8 cellular contexts compared by ENCODE assay signal in genomic region chr20:45407067-45407745, GRCh38. TPM values are rescaled to one million over a fixed set of nuclear protein-coding genes. Genes with fewer than 3 reads are reported as not detected.
DNase-seq lines count a peak whose midpoint lies in the region; ATAC-seq and TF ChIP-seq lines count a peak whose summit lies in the region.

No MANE protein-coding gene starts in this region.

- peak overlapping the region; percentile 70 for H3K27ac Mint-ChIP-seq in activated naive CD4-positive, alpha-beta T cell treated with anti-CD3 and anti-CD28 coated beads for 36 hours
- peak overlapping the region; percentile 77 for H3K27ac Mint-ChIP-seq in activated T-helper 1 cell treated with anti-CD3 and anti-CD28 coated beads, Interleukin-12 subunit alpha, Interleukin-12 subunit beta, Interleukin-2, Interleukin-4 antibody, amounts not matched to agents 30 ng/mL and 10 ng/mL and 1 ng/mL, durations not matched to agents 14 hours and 24 hours and 36 hours
- no peak overlapping the region for H3K27ac Mint-ChIP-seq in nephron progenitor cell

- intact Hi-C loops in activated naive CD4-positive, alpha-beta T cell treated with anti-CD3 and anti-CD28 coated beads for 36 hours (cut with micrococcal nuclease) = loop anchor here (1.0 kb wide), 1 partner anchor 8 kb away; no protein-coding TSS in a partner anchor
- intact Hi-C loops in activated T-helper 1 cell treated with anti-CD3 and anti-CD28 coated beads, Interleukin-12 subunit alpha, Interleukin-12 subunit beta, Interleukin-2, Interleukin-4 antibody, amounts not matched to agents 30 ng/mL and 10 ng/mL and 1 ng/mL, durations not matched to agents 14 hours and 24 hours and 36 hours (cut with micrococcal nuclease) = loop anchor here (1.0 to 2.0 kb wide), 3 partner anchors 9 to 44 kb away; partner anchors contain the start of genes PIGT and SYS1

- peaks cover 0 to 37% of the 10 kb centered on the region in 2 donors for H3K36me3 ChIP-seq in gastroesophageal sphincter

- H3K4me3 ChIP-seq in gastroesophageal sphincter = peak overlapping the region; percentile 67 to 96

- DNase-seq in activated naive CD4-positive, alpha-beta T cell treated with anti-CD3 and anti-CD28 coated beads for 36 hours = peak; percentile 24
- DNase-seq in activated naive CD4-positive, alpha-beta T cell (lab: John Stamatoyannopoulos, UW) = no peak
- DNase-seq in activated T-helper 1 cell treated with anti-CD3 and anti-CD28 coated beads, Interleukin-12 subunit alpha, Interleukin-12 subunit beta, Interleukin-2, Interleukin-4 antibody, amounts not matched to agents 30 ng/mL and 10 ng/mL and 1 ng/mL, durations not matched to agents 14 hours and 24 hours and 36 hours (ENCODE audit: low spot score) = no peak
- peak; percentile 48 for DNase-seq in nephron progenitor cell
- DNase-seq in cortex of kidney (lab: John Stamatoyannopoulos, UW) = no peak
- DNase-seq in UCSD-AML1 (lab: John Stamatoyannopoulos, UW; ENCODE audit: unreplicated experiment) = no peak

- H3K4me1 Mint-ChIP-seq in activated naive CD4-positive, alpha-beta T cell treated with anti-CD3 and anti-CD28 coated beads for 36 hours (ENCODE audit: low read depth) = peaks cover 22% of the 10 kb centered on the region
- H3K4me1 Mint-ChIP-seq in activated T-helper 1 cell treated with anti-CD3 and anti-CD28 coated beads, Interleukin-12 subunit alpha, Interleukin-12 subunit beta, Interleukin-2, Interleukin-4 antibody, amounts not matched to agents 30 ng/mL and 10 ng/mL and 1 ng/mL, durations not matched to agents 14 hours and 24 hours and 36 hours (ENCODE audit: low read depth) = peaks cover 21% of the 10 kb centered on the region
- H3K4me1 Mint-ChIP-seq in nephron progenitor cell = peaks cover 42% of the 10 kb centered on the region

- H3K9me3 ChIP-seq in gastroesophageal sphincter = no peaks in the 10 kb centered on the region

- H3K36me3 Mint-ChIP-seq in activated naive CD4-positive, alpha-beta T cell treated with anti-CD3 and anti-CD28 coated beads for 36 hours (ENCODE audit: low read depth) = peaks cover 17% of the 10 kb centered on the region
- peaks cover 5% of the 10 kb centered on the region for H3K36me3 Mint-ChIP-seq in activated T-helper 1 cell treated with anti-CD3 and anti-CD28 coated beads, Interleukin-12 subunit alpha, Interleukin-12 subunit beta, Interleukin-2, Interleukin-4 antibody, amounts not matched to agents 30 ng/mL and 10 ng/mL and 1 ng/mL, durations not matched to agents 14 hours and 24 hours and 36 hours (ENCODE audit: low read depth)
- H3K36me3 Mint-ChIP-seq in nephron progenitor cell (ENCODE audit: low read depth) = peaks cover 22% of the 10 kb centered on the region

- H3K4me1 ChIP-seq in gastroesophageal sphincter = peaks cover 0 to 48% (median 8%) of the 10 kb centered on the region in 3 donors

- H3K27me3 ChIP-seq in gastroesophageal sphincter = no peaks in the 10 kb centered on the region

- ATAC-seq in gastroesophageal sphincter (peak; percentile 72), GM19023 (IDR thresholded peaks at IDR 0.05; ENCODE audit: unreplicated experiment) (no peak)

- no peak for TF ChIP-seq EP300 in gastroesophageal sphincter (IDR thresholded peaks at IDR 0.05)

- no peaks in the 10 kb centered on the region for H3K9me3 Mint-ChIP-seq in activated naive CD4-positive, alpha-beta T cell treated with anti-CD3 and anti-CD28 coated beads for 36 hours
- H3K9me3 Mint-ChIP-seq in activated T-helper 1 cell treated with anti-CD3 and anti-CD28 coated beads, Interleukin-12 subunit alpha, Interleukin-12 subunit beta, Interleukin-2, Interleukin-4 antibody, amounts not matched to agents 30 ng/mL and 10 ng/mL and 1 ng/mL, durations not matched to agents 14 hours and 24 hours and 36 hours = peaks cover 4% of the 10 kb centered on the region
- H3K9me3 Mint-ChIP-seq in nephron progenitor cell = peaks cover 14% of the 10 kb centered on the region

- peak overlapping the region; percentile 95 to 99 (median 98) for H3K27ac ChIP-seq in gastroesophageal sphincter

- peak; percentile 76 for TF ChIP-seq POLR2A in gastroesophageal sphincter (IDR thresholded peaks at IDR 0.05)

- TF ChIP-seq CTCF in gastroesophageal sphincter (IDR thresholded peaks at IDR 0.05) (no peak), nephron progenitor cell (IDR thresholded peaks at IDR 0.05) (no peak)

- WGBS in gastroesophageal sphincter (ENCODE audit: low coverage in 1 of 2), 2 donors = 5 to 44% methylated on average over 1 to 4 of the region's 30 CpGs

- H3K27me3 Mint-ChIP-seq in activated naive CD4-positive, alpha-beta T cell treated with anti-CD3 and anti-CD28 coated beads for 36 hours (ENCODE audit: low read depth) = peaks cover 5% of the 10 kb centered on the region
- H3K27me3 Mint-ChIP-seq in activated T-helper 1 cell treated with anti-CD3 and anti-CD28 coated beads, Interleukin-12 subunit alpha, Interleukin-12 subunit beta, Interleukin-2, Interleukin-4 antibody, amounts not matched to agents 30 ng/mL and 10 ng/mL and 1 ng/mL, durations not matched to agents 14 hours and 24 hours and 36 hours (ENCODE audit: insufficient read depth) = peaks cover 13% of the 10 kb centered on the region
- peaks cover 60% of the 10 kb centered on the region for H3K27me3 Mint-ChIP-seq in nephron progenitor cell (ENCODE audit: low read depth, poor library complexity)

- peak overlapping the region; percentile 83 for H3K4me3 Mint-ChIP-seq in activated naive CD4-positive, alpha-beta T cell treated with anti-CD3 and anti-CD28 coated beads for 36 hours
- peak overlapping the region; percentile 80 for H3K4me3 Mint-ChIP-seq in activated T-helper 1 cell treated with anti-CD3 and anti-CD28 coated beads, Interleukin-12 subunit alpha, Interleukin-12 subunit beta, Interleukin-2, Interleukin-4 antibody, amounts not matched to agents 30 ng/mL and 10 ng/mL and 1 ng/mL, durations not matched to agents 14 hours and 24 hours and 36 hours
- peak overlapping the region; percentile 81 for H3K4me3 Mint-ChIP-seq in nephron progenitor cell

- CTCF ChIA-PET in activated naive CD4-positive, alpha-beta T cell treated with anti-CD3 and anti-CD28 coated beads for 36 hours (lab: Charles Lee) = interaction anchor here (0.5 to 2.0 kb wide), 8 partner anchors 20 to 458 kb away, joined by 3 to 9 read pairs (median 4); partner anchors contain the start of gene SYS1

RNA-seq across cellular contexts. Expression of gene DBNDD2, which starts 0.9 kb away (rescaled TPM):
- total RNA-seq in activated naive CD4-positive, alpha-beta T cell treated with anti-CD3 and anti-CD28 coated beads for 36 hours = 10 to 100 TPM; 55.3 to 56.7 TPM
- total RNA-seq in activated T-helper 1 cell treated with anti-CD3 and anti-CD28 coated beads, Interleukin-12 subunit alpha, Interleukin-12 subunit beta, Interleukin-2, Interleukin-4 antibody, amounts not matched to agents 30 ng/mL and 10 ng/mL and 1 ng/mL, durations not matched to agents 14 hours and 24 hours and 36 hours = 21.7 and 24.6 TPM in 2 replicates
- total RNA-seq in gastroesophageal sphincter = 100 to 1,000 TPM in 2 of 4 donors, 10 to 100 TPM in 2; 84.9 to 132 (median 106) TPM

RNA-seq across cellular contexts. Expression of gene PIGT, which starts 8.7 kb away (rescaled TPM):
- total RNA-seq in activated naive CD4-positive, alpha-beta T cell treated with anti-CD3 and anti-CD28 coated beads for 36 hours = 10 to 100 TPM; 37.7 to 43.8 TPM
- 89.8 and 90.6 TPM in 2 replicates for total RNA-seq in activated T-helper 1 cell treated with anti-CD3 and anti-CD28 coated beads, Interleukin-12 subunit alpha, Interleukin-12 subunit beta, Interleukin-2, Interleukin-4 antibody, amounts not matched to agents 30 ng/mL and 10 ng/mL and 1 ng/mL, durations not matched to agents 14 hours and 24 hours and 36 hours
- 10 to 100 TPM; 59.8 to 87.3 (median 67.6) TPM for total RNA-seq in gastroesophageal sphincter

RNA-seq across cellular contexts. Expression of gene TP53TG5, which starts 29.1 kb away (rescaled TPM):
- total RNA-seq in activated naive CD4-positive, alpha-beta T cell treated with anti-CD3 and anti-CD28 coated beads for 36 hours = 1 to 10 TPM in 1 of 2 experiments, under 1 TPM in 1; 0.59 to 1.0 TPM
- 0.07 and 0.08 TPM in 2 replicates for total RNA-seq in activated T-helper 1 cell treated with anti-CD3 and anti-CD28 coated beads, Interleukin-12 subunit alpha, Interleukin-12 subunit beta, Interleukin-2, Interleukin-4 antibody, amounts not matched to agents 30 ng/mL and 10 ng/mL and 1 ng/mL, durations not matched to agents 14 hours and 24 hours and 36 hours
- total RNA-seq in gastroesophageal sphincter = not detected

RNA-seq across cellular contexts. Expression of gene SYS1, which starts 44.2 kb away (rescaled TPM):
- total RNA-seq in activated naive CD4-positive, alpha-beta T cell treated with anti-CD3 and anti-CD28 coated beads for 36 hours = 10 to 100 TPM; 24.0 to 26.0 TPM
- total RNA-seq in activated T-helper 1 cell treated with anti-CD3 and anti-CD28 coated beads, Interleukin-12 subunit alpha, Interleukin-12 subunit beta, Interleukin-2, Interleukin-4 antibody, amounts not matched to agents 30 ng/mL and 10 ng/mL and 1 ng/mL, durations not matched to agents 14 hours and 24 hours and 36 hours = 25.6 and 26.4 TPM in 2 replicates
- total RNA-seq in gastroesophageal sphincter = 10 to 100 TPM; 29.3 to 55.3 (median 34.7) TPM

RNA-seq across cellular contexts. Expression of gene SDC4, which starts 59.0 kb away (rescaled TPM):
- 10 to 100 TPM; 28.4 to 31.4 TPM for total RNA-seq in activated naive CD4-positive, alpha-beta T cell treated with anti-CD3 and anti-CD28 coated beads for 36 hours
- 220 and 222 TPM in 2 replicates for total RNA-seq in activated T-helper 1 cell treated with anti-CD3 and anti-CD28 coated beads, Interleukin-12 subunit alpha, Interleukin-12 subunit beta, Interleukin-2, Interleukin-4 antibody, amounts not matched to agents 30 ng/mL and 10 ng/mL and 1 ng/mL, durations not matched to agents 14 hours and 24 hours and 36 hours
- total RNA-seq in gastroesophageal sphincter = 100 to 1,000 TPM in 1 of 4 donors, 10 to 100 TPM in 3; 75.1 to 182 (median 84.2) TPM

Comparison
In these comparisons a context has a peak if more than half of its experiments do, and no peak if none do; other contexts are left out.
1. DNase-seq: peak in activated naive CD4-positive, alpha-beta T cell treated with anti-CD3 and anti-CD28 coated beads for 36 hours (single experiment) and nephron progenitor cell (single experiment); none in activated naive CD4-positive, alpha-beta T cell (0 of 4), activated T-helper 1 cell treated with anti-CD3 and anti-CD28 coated beads, Interleukin-12 subunit alpha, Interleukin-12 subunit beta, Interleukin-2, Interleukin-4 antibody, amounts not matched to agents 30 ng/mL and 10 ng/mL and 1 ng/mL, durations not matched to agents 14 hours and 24 hours and 36 hours (single experiment), cortex of kidney (single experiment) and UCSD-AML1 (single experiment).
2. Peak in every context shown above with its lines, with median percentiles within 50 percentile points of each other: H3K4me3 Mint-ChIP-seq.